Comparison of ENCODE assay signal across 27 cellular contexts in the genomic region with DNA sequence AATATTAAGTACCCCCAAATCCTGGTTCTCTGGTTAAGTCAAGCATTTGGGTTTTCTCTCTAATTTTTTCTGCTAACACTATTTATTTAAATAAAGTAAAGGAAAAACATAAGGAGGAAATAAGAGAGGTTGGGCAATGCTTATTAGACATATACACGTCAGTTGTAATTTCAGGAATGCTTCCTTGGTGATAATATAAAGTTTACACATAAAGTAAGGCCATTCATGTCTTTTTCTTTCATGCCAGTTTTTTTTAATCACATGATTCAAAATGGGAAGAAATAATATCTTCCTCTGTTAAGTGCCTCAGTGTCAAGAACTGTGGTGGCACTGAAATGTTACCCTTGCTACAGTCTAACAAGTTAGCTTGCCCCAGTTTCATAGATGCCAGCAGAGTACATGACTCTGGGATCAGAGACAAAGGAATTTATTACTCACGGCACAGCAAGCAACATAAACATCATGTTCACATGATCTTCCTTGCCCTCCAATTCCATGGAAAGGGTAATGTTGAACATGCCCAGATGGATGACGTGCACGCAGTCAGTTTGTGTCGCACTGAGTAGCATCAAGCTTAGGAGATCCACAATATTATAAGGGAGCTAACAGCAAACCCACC.
"Had no signal": no experiment of that assay in that cellular context is flagged by ENCODE, and none has a peak within 500 bp of the region (broad histone marks: within the 10 kb centered on the region; RNA-seq: fewer than 3 reads in every experiment).

No MANE protein-coding gene starts in this region.

- H3K27ac Mint-ChIP-seq: activated CD8-positive, alpha-beta T cell treated with anti-CD3 and anti-CD28 coated beads, Interleukin-2, amount 10 ng/mL, durations not matched to agents 7 days and 5 days; activated naive CD8-positive, alpha-beta T cell treated with anti-CD3 and anti-CD28 coated beads, Interleukin-2, amount 50 U/mL, for 24 hours; activated T-helper 1 cell treated with anti-CD3 and anti-CD28 coated beads, Interleukin-12 subunit alpha, Interleukin-12 subunit beta, Interleukin-2, Interleukin-4 antibody, amounts not matched to agents 30 ng/mL and 10 ng/mL and 1 ng/mL, durations not matched to agents 14 hours and 24 hours and 36 hours; brain; naive thymus-derived CD8-positive, alpha-beta T cell; neural progenitor cell; T-cell; T-helper 2 cell treated with Interferon-gamma antibody and Interleukin-4, amounts not matched to agents 5 μg/mL and 100 μg/mL, for 36 hours; type B pancreatic cell had no signal

- H3K27me3 Mint-ChIP-seq: activated naive CD8-positive, alpha-beta T cell treated with anti-CD3 and anti-CD28 coated beads, Interleukin-2, amount 50 U/mL, for 24 hours; brain; central memory CD8-positive, alpha-beta T cell; type B pancreatic cell had no signal

- H3K9me3 ChIP-seq: esophagus muscularis mucosa, prostate gland, thoracic aorta, vagina had no signal

- H3K27me3 ChIP-seq: esophagus muscularis mucosa, neural progenitor cell, spleen, vagina had no signal

- H3K4me1 ChIP-seq: esophagus muscularis mucosa, left ventricle myocardium inferior, prostate gland, spleen, vagina had no signal

- H3K4me3 Mint-ChIP-seq: activated CD8-positive, alpha-beta T cell treated with anti-CD3 and anti-CD28 coated beads, Interleukin-2, amount 10 ng/mL, durations not matched to agents 7 days and 5 days; activated naive CD8-positive, alpha-beta T cell treated with anti-CD3 and anti-CD28 coated beads, Interleukin-2, amount 50 U/mL, for 24 hours; activated T-helper 1 cell treated with anti-CD3 and anti-CD28 coated beads, Interleukin-12 subunit alpha, Interleukin-12 subunit beta, Interleukin-2, Interleukin-4 antibody, amounts not matched to agents 30 ng/mL and 10 ng/mL and 1 ng/mL, durations not matched to agents 14 hours and 24 hours and 36 hours; brain; central memory CD8-positive, alpha-beta T cell; naive thymus-derived CD8-positive, alpha-beta T cell; neural progenitor cell; T-cell; T-helper 2 cell treated with Interferon-gamma antibody and Interleukin-4, amounts not matched to agents 5 μg/mL and 100 μg/mL, for 36 hours; type B pancreatic cell had no signal

- H3K27ac ChIP-seq: esophagus muscularis mucosa, left ventricle myocardium inferior, neural progenitor cell, prostate gland, spleen, thoracic aorta, vagina, VCaP had no signal

- H2AFZ ChIP-seq: neural progenitor cell had no signal

- H3K4me3 ChIP-seq: esophagus muscularis mucosa, left ventricle myocardium inferior, neural progenitor cell, prostate gland, spleen, thoracic aorta, vagina had no signal

- H3K4me2 ChIP-seq: neural progenitor cell had no signal

- H3K9ac ChIP-seq: neural progenitor cell had no signal

- H3K36me3 ChIP-seq: esophagus muscularis mucosa, left ventricle myocardium inferior, prostate gland, spleen, thoracic aorta, vagina had no signal

- H3K36me3 Mint-ChIP-seq: brain; naive thymus-derived CD8-positive, alpha-beta T cell; neural progenitor cell; T-cell; type B pancreatic cell had no signal

- ATAC-seq: activated CD8-positive, alpha-beta T cell treated with anti-CD3 and anti-CD28 coated beads, Interleukin-2, amount 10 ng/mL, durations not matched to agents 7 days and 5 days; activated naive CD8-positive, alpha-beta T cell treated with anti-CD3 and anti-CD28 coated beads, Interleukin-2, amount 50 U/mL, for 24 hours; naive thymus-derived CD8-positive, alpha-beta T cell; T-cell had no signal

- H3K4me1 Mint-ChIP-seq: activated naive CD8-positive, alpha-beta T cell treated with anti-CD3 and anti-CD28 coated beads, Interleukin-2, amount 50 U/mL, for 24 hours; brain; central memory CD8-positive, alpha-beta T cell; neural progenitor cell; T-cell had no signal

- H3K9me3 Mint-ChIP-seq: type B pancreatic cell had no signal

- DNase-seq: activated CD4-positive, alpha-beta T cell treated with anti-CD3 and anti-CD28 coated beads, Interleukin-2, amount 50 U/mL, for 1 hour; activated CD4-positive, CD25-positive, alpha-beta regulatory T cell treated with anti-CD3 and anti-CD28 coated beads, Interleukin-2, amount 50 U/mL, for 72 hours; activated CD8-positive, alpha-beta T cell treated with anti-CD3 and anti-CD28 coated beads, Interleukin-2, amount 10 ng/mL, durations not matched to agents 7 days and 5 days; activated gamma-delta T cell; activated naive CD4-positive, alpha-beta T cell treated with anti-CD3 and anti-CD28 coated beads, Interleukin-2, amount 50 U/mL, for 16 hours; activated naive CD8-positive, alpha-beta T cell treated with anti-CD3 and anti-CD28 coated beads, Interleukin-2, amount 50 U/mL, for 24 hours; aorta; effector CD4-positive, alpha-beta T cell; foreskin fibroblast; kidney glomerular epithelial cell; left ventricle myocardium inferior; naive thymus-derived CD8-positive, alpha-beta T cell; spleen; stimulated activated CD4-positive, alpha-beta T cell treated with anti-CD3 and anti-CD28 coated beads, Interleukin-4, amount 100 ng/mL, for 24 hours; stimulated activated naive CD4-positive, alpha-beta T cell treated with Interleukin-2 at 50 U/mL for 16 hours; T-cell had no signal
